ENCODE assay signal across 8 cellular contexts in genomic region chr22:17243524-17243923, GRCh38. TPM values are rescaled to one million over a fixed set of nuclear protein-coding genes. Genes with fewer than 3 reads are reported as not detected.
DNase-seq lines count a peak whose midpoint lies in the region; ATAC-seq, FAIRE-seq and TF ChIP-seq lines count a peak whose summit lies in the region.

No MANE protein-coding gene starts in this region.

- intact Hi-C loops in GM12878 (cut with micrococcal nuclease; ENCODE audit: unreplicated experiment): loop anchor here (1.0 to 2.0 kb wide), 2 partner anchors 15 to 25 kb away; partner anchors contain the start of gene ADA2

- peak overlapping the region; percentile 95 for H3K4me2 ChIP-seq in GM12878 (ENCODE audit: control insufficient read depth, insufficient read depth)

- no peak for TF ChIP-seq CTCF in GM10248 (IDR thresholded peaks at IDR 0.05; ENCODE audit: control extremely low read depth, extremely low read depth, low read depth, missing control alignments)
- TF ChIP-seq CTCF in GM12878 (IDR thresholded peaks at IDR 0.05 in 2 of 3, conservative IDR thresholded peaks at IDR 0.05 in 1 of 3; ENCODE audit: control insufficient read depth in 2 of 3, extremely low read depth in 1 of 3, insufficient read depth in 1 of 3, low read depth in 3 of 3, low read length in 3 of 3): no peak
- TF ChIP-seq CTCF in progenitor cell of endocrine pancreas (IDR thresholded peaks at IDR 0.05; ENCODE audit: unreplicated experiment): no peak

- H3K36me3 Mint-ChIP-seq in progenitor cell of endocrine pancreas (ENCODE audit: insufficient read depth): no peaks in the 10 kb centered on the region

- 0 out of 2 replicates have a peak, but pooled peaks have one; percentile 34 for TF ChIP-seq POLR2A in GM12878 (IDR thresholded peaks at IDR 0.05; ENCODE audit: low read depth, low read length)

- SMC1A ChIA-PET in GM12878 (lab: Charles Lee; ENCODE audit: uncharacterized antibody, unreplicated experiment): interaction anchor here (1.0 to 3.2 kb wide), 4 partner anchors 14 to 30 kb away, joined by 5 to 23 read pairs (median 20); partner anchors contain the start of gene ADA2

- H3K4me1 ChIP-seq in GM12878 (ENCODE audit: control insufficient read depth, insufficient read depth, low read length): peaks cover 24% of the 10 kb centered on the region

- RAD21 ChIA-PET in GM12878 (lab: Charles Lee; ENCODE audit: unreplicated experiment): interaction anchor here (0.7 to 2.1 kb wide), 6 partner anchors 14 to 42 kb away, joined by 3 to 19 read pairs (median 6); partner anchors contain the start of gene ADA2

- H3K27me3 ChIP-seq in GM12878 (replicated peaks in 1 of 2; ENCODE audit: control insufficient read depth in 2 of 2, insufficient read depth in 2 of 2, low read length in 1 of 2): no peaks in the 10 kb centered on the region

- no peak overlapping the region for H3K27ac Mint-ChIP-seq in progenitor cell of endocrine pancreas

- no peaks in the 10 kb centered on the region for H3K79me2 ChIP-seq in GM12878 (ENCODE audit: control insufficient read depth, insufficient read depth, low read length)

- ATAC-seq in GM19463 (IDR thresholded peaks at IDR 0.05; ENCODE audit: unreplicated experiment): peak; percentile 81
- peak; percentile 95 for ATAC-seq in HG03432 (IDR thresholded peaks at IDR 0.05; ENCODE audit: unreplicated experiment)
- ATAC-seq in GM12878: peak; percentile 97

- POLR2A ChIA-PET in GM10248 (lab: Yijun Ruan, JAX): interaction anchor here (0.6 kb wide), 2 partner anchors 581 to 911 kb away, joined by 3 read pairs; no protein-coding TSS in a partner anchor
- POLR2A ChIA-PET in GM12878 (lab: Charles Lee): interaction anchor here (0.6 to 2.9 kb wide), 6 partner anchors 13 to 26 kb away, joined by 3 to 16 read pairs (median 4); partner anchors contain the start of gene ADA2

- H3K9ac ChIP-seq in GM12878 (ENCODE audit: control insufficient read depth, insufficient read depth, low read length): peak overlapping the region; percentile 68

- no peaks in the 10 kb centered on the region for H3K9me3 Mint-ChIP-seq in progenitor cell of endocrine pancreas (ENCODE audit: low read depth)

- DNase-seq in GM10248 (ENCODE audit: extremely low spot score) (peak; percentile 84), GM12878 (ENCODE audit: low read depth, low spot score) (peak; percentile 84), occipital lobe (lab: John Stamatoyannopoulos, UW) (no peak), NCI-H1694 treated with DMSO at 0.1 percent for 48 hours (lab: John Stamatoyannopoulos, UW) (no peak), progenitor cell of endocrine pancreas (ENCODE audit: low spot score, unreplicated experiment) (no peak), superior temporal gyrus (ENCODE audit: extremely low spot score) (no peak)

- peak in 1 of 2 experiments; percentile 66; a peak in 2 of 4 replicates for TF ChIP-seq EP300 in GM12878 (IDR thresholded peaks at IDR 0.05; ENCODE audit: borderline replicate concordance in 1 of 2, control insufficient read depth in 1 of 2, low read depth in 2 of 2, low read length in 2 of 2)

- no peak overlapping the region for H3K4me3 Mint-ChIP-seq in progenitor cell of endocrine pancreas (ENCODE audit: low read depth)

- in situ Hi-C loops in GM12878 (cut with MboI): no loop called here

- H3K27me3 Mint-ChIP-seq in progenitor cell of endocrine pancreas: no peaks in the 10 kb centered on the region

- FAIRE-seq in GM12878 (lab: Jason Lieb, UNC): peak; percentile 82

- H3K4me3 ChIP-seq in GM12878: no peak overlapping the region

- CTCF ChIA-PET in GM10248 (lab: Yijun Ruan, JAX): interaction anchor here (1.3 to 1.6 kb wide), 3 partner anchors 15 to 71 kb away, joined by 3 to 6 read pairs (median 4); no protein-coding TSS in a partner anchor
- CTCF ChIA-PET in GM12878 (lab: Yijun Ruan, JAX): interaction anchor here (1.3 to 2.2 kb wide), 5 partner anchors 23 to 40 kb away, joined by 3 to 10 read pairs (median 4); no protein-coding TSS in a partner anchor

- H3K9me3 ChIP-seq in GM12878 (replicated peaks; ENCODE audit: control insufficient read depth, insufficient read depth, low read length): no peaks in the 10 kb centered on the region

- TF ChIP-seq RAD21 in GM12878 (IDR thresholded peaks at IDR 0.05; ENCODE audit: insufficient read depth, low read depth, low read length): no peak

- peak overlapping the region; percentile 73 for H2AFZ ChIP-seq in GM12878 (ENCODE audit: control insufficient read depth, low read depth, low read length)

- WGBS in GM12878 (ENCODE audit: insufficient coverage, insufficient replicate concordance, low lambda C conversion rate, missing lambda C conversion rate): 2% methylated on average over 4 of the region's 6 CpGs

- no peaks in the 10 kb centered on the region for H3K4me1 Mint-ChIP-seq in progenitor cell of endocrine pancreas (ENCODE audit: low read depth)

- H4K20me1 ChIP-seq in GM12878 (ENCODE audit: control insufficient read depth, insufficient read depth): no peaks in the 10 kb centered on the region

- peak overlapping the region; percentile 97 for H3K27ac ChIP-seq in GM12878 (ENCODE audit: control insufficient read depth, insufficient read depth)

- no TSS peak for BruUV-seq in GM12878 (replicated peaks; lab: Mats Ljungman, UMichigan)

- H3K36me3 ChIP-seq in GM12878 (ENCODE audit: control insufficient read depth in 2 of 2, insufficient read depth in 2 of 2, low read length in 1 of 2): no peaks in the 10 kb centered on the region

TF ChIP-seq in GM12878, 131 proteins besides CTCF, POLR2A, EP300 and RAD21 (continues in another document):
- TF ChIP-seq BHLHE40 (IDR thresholded peaks at IDR 0.05; ENCODE audit: borderline replicate concordance in 1 of 2, low read depth in 2 of 2, low read length in 1 of 2) (peak; percentile 24 to 47; a peak in 3 of 4 replicates), ZNF384 (IDR thresholded peaks at IDR 0.05; ENCODE audit: borderline replicate concordance, low read depth, low read length) (peak; percentile 94), CEBPB (IDR thresholded peaks at IDR 0.05; ENCODE audit: borderline replicate concordance in 1 of 2, low read depth in 2 of 2, low read length in 2 of 2) (no peak), TCF12 (IDR thresholded peaks at IDR 0.05; ENCODE audit: low read depth, low read length) (0 out of 2 replicates have a peak, but pooled peaks have one; percentile 12), RELA (IDR thresholded peaks at IDR 0.05; ENCODE audit: borderline replicate concordance, partially characterized antibody) (peak; percentile 21), RELB (IDR thresholded peaks at IDR 0.05; ENCODE audit: low read depth) (peak; percentile 74), SMAD5 (IDR thresholded peaks at IDR 0.05; ENCODE audit: low read depth) (no peak), ZNF207 (IDR thresholded peaks at IDR 0.05; ENCODE audit: borderline replicate concordance) (no peak), IKZF2 (IDR thresholded peaks at IDR 0.05) (peak; percentile 17 to 56; a peak in 2 of 4 replicates), RUNX3 (IDR thresholded peaks at IDR 0.05; ENCODE audit: low read length) (peak; percentile 55), RB1 (IDR thresholded peaks at IDR 0.05; ENCODE audit: borderline replicate concordance) (no peak), CREM (IDR thresholded peaks at IDR 0.05; ENCODE audit: low read depth) (peak; percentile 12; the same call in 1 of the 2 replicates), EED (IDR thresholded peaks at IDR 0.05; ENCODE audit: low read depth) (0 out of 2 replicates have a peak, but pooled peaks have one; percentile 67), KDM1A (IDR thresholded peaks at IDR 0.05; ENCODE audit: borderline replicate concordance) (no peak)
- TF ChIP-seq, protein P1, sequence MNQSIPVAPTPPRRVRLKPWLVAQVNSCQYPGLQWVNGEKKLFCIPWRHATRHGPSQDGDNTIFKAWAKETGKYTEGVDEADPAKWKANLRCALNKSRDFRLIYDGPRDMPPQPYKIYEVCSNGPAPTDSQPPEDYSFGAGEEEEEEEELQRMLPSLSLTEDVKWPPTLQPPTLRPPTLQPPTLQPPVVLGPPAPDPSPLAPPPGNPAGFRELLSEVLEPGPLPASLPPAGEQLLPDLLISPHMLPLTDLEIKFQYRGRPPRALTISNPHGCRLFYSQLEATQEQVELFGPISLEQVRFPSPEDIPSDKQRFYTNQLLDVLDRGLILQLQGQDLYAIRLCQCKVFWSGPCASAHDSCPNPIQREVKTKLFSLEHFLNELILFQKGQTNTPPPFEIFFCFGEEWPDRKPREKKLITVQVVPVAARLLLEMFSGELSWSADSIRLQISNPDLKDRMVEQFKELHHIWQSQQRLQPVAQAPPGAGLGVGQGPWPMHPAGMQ (IDR thresholded peaks at IDR 0.05; ENCODE audit: borderline replicate concordance): no peak

RNA-seq across cellular contexts. Expression of gene ADA2, which starts 24.3 kb away (rescaled TPM):
- total RNA-seq in GM12878 (2013; cell fraction: nucleolus; rRNA removed): 44.9 and 47.6 TPM in 2 replicates
- 10.2 and 10.3 TPM in 2 replicates for total RNA-seq in GM12878 (2014; rRNA removed)
- 7.2 and 8.1 TPM in 2 replicates for total RNA-seq in GM12878 (2014; rRNA removed; fragmentation: Illumina TruSeq; extraction: Trizol)
- total RNA-seq in GM12878 (2021): 24.5 and 24.7 TPM in 2 replicates
- polyA plus RNA-seq in GM12878 (2011; ENCODE audit: low read depth): 6.7 TPM
- 6.2 and 10.4 TPM in 2 replicates for polyA plus RNA-seq in GM12878 (2011; rRNA removed)
- 8.6 and 10.3 TPM in 2 replicates for polyA plus RNA-seq in GM12878 (2011; cell fraction: cytosol; rRNA removed)
- 19.1 and 19.2 TPM in 2 replicates for polyA plus RNA-seq in GM12878 (2011; cell fraction: nucleus; rRNA removed)
- polyA plus RNA-seq in GM12878 (2012): 9.1 and 9.4 TPM in 2 replicates
- 21.2 and 21.4 TPM in 2 replicates for polyA plus RNA-seq in GM12878 (2014; fragmentation: Illumina TruSeq; extraction: Trizol)
- polyA plus RNA-seq in GM12878 (2014; fragmentation: Nextera tagmentation; extraction: Ambion mirVana): 1 to 10 TPM; 5.5 to 7.1 TPM
- 12.6 and 16.5 TPM in 2 replicates for polyA plus RNA-seq in GM12878 (2014; rRNA removed)
- polyA plus RNA-seq in GM12878 (2016; fragmentation: Nextera tagmentation; extraction: Ambion mirVana): 1 to 10 TPM; 7.0 to 7.5 TPM
- 12.4 and 14.8 TPM in 2 replicates for polyA minus RNA-seq in GM12878 (2011; rRNA and poly(A)+ RNA removed)
- polyA minus RNA-seq in GM12878 (2011; cell fraction: cytosol; rRNA and poly(A)+ RNA removed): 4.9 and 8.8 TPM in 2 replicates
- 5.1 and 10.0 TPM in 2 replicates for polyA minus RNA-seq in GM12878 (2011; cell fraction: nucleus; rRNA and poly(A)+ RNA removed)
- 3.4 TPM for total RNA-seq in occipital lobe
- 88.9 and 89.2 TPM in 2 replicates for total RNA-seq in progenitor cell of endocrine pancreas

Comparison
In these comparisons a context has a peak if more than half of its experiments do, and no peak if none do; other contexts are left out.
1. DNase-seq: peak in GM10248 (single experiment) and GM12878 (single experiment); none in occipital lobe (single experiment), NCI-H1694 treated with DMSO at 0.1 percent for 48 hours (single experiment), progenitor cell of endocrine pancreas (single experiment) and superior temporal gyrus (single experiment).
2. Peak in every context shown above with its lines, with median percentiles within 50 percentile points of each other: ATAC-seq.